8 cellular contexts compared by ENCODE assay signal in genomic region chr11:66568124-66568916, GRCh38.
A peak's percentile ranks its signal among the peaks of the same experiment; 100 is the strongest.
DNase-seq lines count a peak whose midpoint lies in the region; ATAC-seq, FAIRE-seq and TF ChIP-seq lines count a peak whose summit lies in the region.

Gene CTSF, minus strand, starts transcription at chr11:66568606. Its CDS starts 120 bp downstream, at chr11:66568486.

- DNase-seq in NCI-H2029 treated with DMSO at 0.1 percent for 48 hours (lab: John Stamatoyannopoulos, UW) (peak; percentile 57), cardiac fibroblast (ENCODE audit: low read depth in 2 of 2) (peak; percentile 74 to 83), islet precursor cell (peak; percentile 57), HTR-8/SVneo (ENCODE audit: insufficient read length, low spot score) (no peak)
- DNase-seq in stimulated activated CD4-positive, alpha-beta T cell treated with anti-CD3 and anti-CD28 coated beads, Interleukin-1b, Interleukin-23, amount 100 ng/mL, for 24 hours (ENCODE audit: low read depth in 4 of 4, low spot score in 1 of 4), result peak; percentile 41 to 61 (median 54)

- no peak for TF ChIP-seq CTCF in cardiac fibroblast (IDR thresholded peaks at IDR 0.05; ENCODE audit: low read depth, low read length)

- H3K4me3 ChIP-seq in cardiac fibroblast (replicated peaks in 1 of 2; ENCODE audit: low read depth in 2 of 2, low read length in 2 of 2), result peak within 1 kb of the TSS; percentile 52 to 53

- FAIRE-seq in HTR-8/SVneo (lab: Jason Lieb, UNC), result no peak

- ATAC-seq in GM19023 (IDR thresholded peaks at IDR 0.05; ENCODE audit: unreplicated experiment) (peak; percentile 67), GM21360 (IDR thresholded peaks at IDR 0.05; ENCODE audit: unreplicated experiment) (no peak)
- peak; percentile 83 to 94 for ATAC-seq in activated CD4-positive, CD25-positive, alpha-beta regulatory T cell treated with anti-CD3 and anti-CD28 coated beads, Interleukin-2, amount 50 U/mL, for 24 hours
